ENCODE assay signal across 8 cellular contexts in the genomic region with DNA sequence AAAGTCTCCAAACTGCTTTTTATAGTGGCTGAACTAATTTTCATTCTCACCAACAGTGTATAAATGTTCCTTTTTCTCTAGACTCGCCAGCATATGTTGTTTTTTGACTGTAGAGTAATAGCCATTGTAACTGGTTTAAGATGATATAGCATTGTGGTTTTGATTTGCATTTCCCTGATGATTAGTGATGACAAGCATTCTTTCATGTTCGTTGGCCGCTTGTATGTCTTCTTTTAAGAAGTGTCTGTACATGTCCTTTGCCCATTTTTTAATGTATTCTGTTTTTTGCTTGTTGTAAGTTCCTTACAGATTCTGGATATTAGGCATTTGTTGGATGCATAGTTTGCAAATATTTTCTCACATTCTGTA.
DNase-seq lines count a peak whose midpoint lies in the region; ATAC-seq and TF ChIP-seq lines count a peak whose summit lies in the region.

No MANE protein-coding gene starts in this region.

- H4K20me1 ChIP-seq in OCI-LY7 (ENCODE audit: insufficient read depth, low read length) = no peaks in the 10 kb centered on the region

- TF ChIP-seq POLR2A in lower leg skin (IDR thresholded peaks at IDR 0.05) = no peak

- peak overlapping the region; percentile 88 for H3K4me3 Mint-ChIP-seq in activated CD8-positive, alpha-beta memory T cell treated with anti-CD3 and anti-CD28 coated beads, Interleukin-2, amount 10 ng/mL, durations not matched to agents 7 days and 5 days

- peak overlapping the region; percentile 11 for H3K27ac ChIP-seq in OCI-LY7 (ENCODE audit: low read depth, low read length, poor library complexity, severe bottlenecking)

- intact Hi-C loops in OCI-LY7 (cut with micrococcal nuclease; ENCODE audit: unreplicated experiment) (no loop called here), lower leg skin (cut with DNase I; ENCODE audit: low total_unique reads) (no loop called here)

- peak overlapping the region; percentile 86 for H3K4me2 ChIP-seq in OCI-LY7 (ENCODE audit: low read length)

- 9 to 24% methylated on average over 3 of the region's 3 CpGs for WGBS in lower leg skin, 2 donors

- H3K4me1 Mint-ChIP-seq in activated CD8-positive, alpha-beta memory T cell treated with anti-CD3 and anti-CD28 coated beads, Interleukin-2, amount 10 ng/mL, durations not matched to agents 7 days and 5 days = peaks cover 22% of the 10 kb centered on the region

- H3K4me1 ChIP-seq in OCI-LY7 (ENCODE audit: insufficient read depth, low read length, poor library complexity, severe bottlenecking) = no peaks in the 10 kb centered on the region

- no TSS peak for BruUV-seq in OCI-LY7 (replicated peaks; lab: Mats Ljungman, UMichigan)

- peaks cover 10% of the 10 kb centered on the region for H3K9me3 Mint-ChIP-seq in activated CD8-positive, alpha-beta memory T cell treated with anti-CD3 and anti-CD28 coated beads, Interleukin-2, amount 10 ng/mL, durations not matched to agents 7 days and 5 days (ENCODE audit: low read depth)

- peak overlapping the region; percentile 100 for H2AFZ ChIP-seq in OCI-LY7 (ENCODE audit: low read length)

- peak; percentile 41 for ATAC-seq in activated CD8-positive, alpha-beta memory T cell treated with anti-CD3 and anti-CD28 coated beads, Interleukin-2, amount 10 ng/mL, durations not matched to agents 7 days and 5 days
- ATAC-seq in HG02870 (IDR thresholded peaks at IDR 0.05; ENCODE audit: unreplicated experiment) = peak; percentile 29

- no peaks in the 10 kb centered on the region for H3K9me3 ChIP-seq in OCI-LY7 (ENCODE audit: low read length)

- no peaks in the 10 kb centered on the region for H3K27me3 Mint-ChIP-seq in activated CD8-positive, alpha-beta memory T cell treated with anti-CD3 and anti-CD28 coated beads, Interleukin-2, amount 10 ng/mL, durations not matched to agents 7 days and 5 days

- H3K4me3 ChIP-seq in OCI-LY7 (ENCODE audit: low read depth, low read length, poor library complexity, severe bottlenecking) = peak overlapping the region; percentile 70
- H3K4me3 ChIP-seq in foreskin fibroblast (ENCODE audit: low read depth in 1 of 2, low read length in 2 of 2) = peak overlapping the region; percentile 7 to 24
- no peak overlapping the region for H3K4me3 ChIP-seq in lower leg skin (ENCODE audit: low read depth, poor library complexity, severe bottlenecking)

- peak overlapping the region; percentile 93 for H3K27ac Mint-ChIP-seq in activated CD8-positive, alpha-beta memory T cell treated with anti-CD3 and anti-CD28 coated beads, Interleukin-2, amount 10 ng/mL, durations not matched to agents 7 days and 5 days

- H3K79me2 ChIP-seq in OCI-LY7 (ENCODE audit: insufficient read depth, low read depth, low read length) = no peaks in the 10 kb centered on the region

- peaks cover 26% of the 10 kb centered on the region for H3K36me3 Mint-ChIP-seq in activated CD8-positive, alpha-beta memory T cell treated with anti-CD3 and anti-CD28 coated beads, Interleukin-2, amount 10 ng/mL, durations not matched to agents 7 days and 5 days

- H3K9me2 ChIP-seq in OCI-LY7 (ENCODE audit: insufficient read depth, low read length) = no peaks in the 10 kb centered on the region

- CTCF ChIA-PET in activated CD8-positive, alpha-beta memory T cell treated with anti-CD3 and anti-CD28 coated beads, Interleukin-2, amount 10 ng/mL, durations not matched to agents 7 days and 5 days (lab: Charles Lee) = interaction anchor here (0.5 kb wide), 1 partner anchor 136 kb away, joined by 4 read pairs; no protein-coding TSS in a partner anchor
- CTCF ChIA-PET in OCI-LY7 (lab: Charles Lee; ENCODE audit: unreplicated experiment) = no interaction called here
- CTCF ChIA-PET in GM10248 (lab: Yijun Ruan, JAX) = no interaction called here

- no peak for DNase-seq in activated CD8-positive, alpha-beta memory T cell treated with anti-CD3 and anti-CD28 coated beads, Interleukin-2, amount 10 ng/mL, durations not matched to agents 7 days and 5 days
- DNase-seq in activated CD8-positive, alpha-beta memory T cell treated with anti-CD3 and anti-CD28 coated beads, Interleukin-2, amount 50 U/mL, for 48 hours = no peak
- DNase-seq in OCI-LY7 (ENCODE audit: low spot score) (peak; percentile 0), foreskin fibroblast (no peak), lower leg skin (ENCODE audit: low spot score in 2 of 2) (no peak), GM10248 (ENCODE audit: extremely low spot score) (no peak)
- DNase-seq in stimulated activated CD4-positive, alpha-beta T cell treated with anti-CD3 and anti-CD28 coated beads, Interleukin-15, amount 100 ng/mL, for 24 hours = no peak

- TF ChIP-seq CTCF in OCI-LY7 (conservative IDR thresholded peaks at IDR 0.05; ENCODE audit: low read length) (no peak), foreskin fibroblast (IDR thresholded peaks at IDR 0.05; ENCODE audit: low read depth, low read length) (no peak), lower leg skin (IDR thresholded peaks at IDR 0.05) (no peak), GM10248 (IDR thresholded peaks at IDR 0.05; ENCODE audit: control extremely low read depth, extremely low read depth, low read depth, missing control alignments) (no peak)

- POLR2A ChIA-PET in OCI-LY7 (lab: Charles Lee) = interaction anchor here (0.6 kb wide), 1 partner anchor 66 kb away, joined by 3 read pairs; no protein-coding TSS in a partner anchor
- POLR2A ChIA-PET in GM10248 (lab: Yijun Ruan, JAX) = no interaction called here

- no peaks in the 10 kb centered on the region for H3K36me3 ChIP-seq in OCI-LY7 (ENCODE audit: insufficient read depth, low read length)
